22 cellular contexts compared by ENCODE assay signal in genomic region chr5:143241892-143242291, GRCh38.
DNase-seq lines count a peak whose midpoint lies in the region; ATAC-seq, FAIRE-seq and TF ChIP-seq lines count a peak whose summit lies in the region.
"Had no signal": no experiment of that assay in that cellular context is flagged by ENCODE, and none has a peak within 500 bp of the region (broad histone marks: within the 10 kb centered on the region; RNA-seq: fewer than 3 reads in every experiment).

No MANE protein-coding gene starts in this region.

- no peak overlapping the region for H4K91ac ChIP-seq in mesenchymal stem cell (ENCODE audit: low read length)

- H3K79me2 ChIP-seq in endothelial cell of umbilical vein (ENCODE audit: control insufficient read depth, insufficient read depth, low read length), result no peaks in the 10 kb centered on the region
- H3K79me2 ChIP-seq: hepatocyte had no signal

- H3K4me3 Mint-ChIP-seq in progenitor cell of endocrine pancreas (ENCODE audit: low read depth), result no peak overlapping the region
- H3K4me3 Mint-ChIP-seq: activated CD8-positive, alpha-beta T cell treated with anti-CD3 and anti-CD28 coated beads for 36 hours; activated naive CD4-positive, alpha-beta T cell treated with anti-CD3 and anti-CD28 coated beads for 36 hours; CD8-positive, alpha-beta T cell; WTC11 had no signal

- H2BK120ac ChIP-seq in mesenchymal stem cell (ENCODE audit: low read depth, low read length), result no peak overlapping the region

- H3K9me3 ChIP-seq in endothelial cell of umbilical vein (replicated peaks; ENCODE audit: control insufficient read depth, insufficient read depth, low read length) (no peaks in the 10 kb centered on the region), mesenchymal stem cell (ENCODE audit: control insufficient read depth, low read length) (no peaks in the 10 kb centered on the region)
- H3K9me3 ChIP-seq: lower lobe of right lung, SJSA1 had no signal

- H4K8ac ChIP-seq in mesenchymal stem cell (ENCODE audit: low read length), result no peak overlapping the region

- DNase-seq in EL (peak; percentile 53), LHCN-M2 (ENCODE audit: low read depth) (peak; percentile 26), endothelial cell of umbilical vein (ENCODE audit: low read depth, low spot score) (peak; percentile 46), mesenchymal stem cell (peak; percentile 54), progenitor cell of endocrine pancreas (ENCODE audit: low spot score, unreplicated experiment) (no peak), midbrain (lab: John Stamatoyannopoulos, UW) (no peak)
- DNase-seq: activated CD8-positive, alpha-beta T cell treated with anti-CD3 and anti-CD28 coated beads for 36 hours; activated naive CD4-positive, alpha-beta T cell treated with anti-CD3 and anti-CD28 coated beads for 36 hours; activated T-cell treated with anti-CD3 and anti-CD28 coated beads, Interleukin-2, amount 50 U/mL, for 1 hour; CD8-positive, alpha-beta T cell; central memory CD4-positive, alpha-beta T cell; effector memory CD4-positive, alpha-beta T cell; lower lobe of right lung; NCI-H2171 treated with DMSO at 0.1 percent for 48 hours; NCI-H82; stimulated activated CD8-positive, alpha-beta memory T cell treated with anti-CD3 and anti-CD28 coated beads, Interleukin-4, amount 100 ng/mL, for 48 hours; substantia nigra had no signal

- H3K27me3 ChIP-seq in endothelial cell of umbilical vein (ENCODE audit: control insufficient read depth in 2 of 2, insufficient read depth in 2 of 2, low read length in 2 of 2), result no peaks in the 10 kb centered on the region
- H3K27me3 ChIP-seq in mesenchymal stem cell (ENCODE audit: control insufficient read depth in 1 of 2, insufficient read depth in 1 of 2, low read length in 2 of 2), result no peaks in the 10 kb centered on the region
- H3K27me3 ChIP-seq: hepatocyte, SJSA1 had no signal

- no peak overlapping the region for H2BK15ac ChIP-seq in mesenchymal stem cell (ENCODE audit: low read depth, poor library complexity, severe bottlenecking)

- H3K36me3 Mint-ChIP-seq in progenitor cell of endocrine pancreas (ENCODE audit: insufficient read depth), result no peaks in the 10 kb centered on the region
- H3K36me3 Mint-ChIP-seq: CD8-positive, alpha-beta T cell; WTC11 had no signal

- TF ChIP-seq POLR2A in endothelial cell of umbilical vein (IDR thresholded peaks at IDR 0.05; ENCODE audit: low read depth, low read length), result no peak

- H3K9ac ChIP-seq in endothelial cell of umbilical vein (replicated peaks; ENCODE audit: extremely low read depth, insufficient read depth, low read length), result no peak overlapping the region
- peak overlapping the region; percentile 44 for H3K9ac ChIP-seq in mesenchymal stem cell (ENCODE audit: low read length)

- ATAC-seq in GM21423 (IDR thresholded peaks at IDR 0.05; ENCODE audit: unreplicated experiment), result no peak
- no peak for ATAC-seq in GM21737 (IDR thresholded peaks at IDR 0.05; ENCODE audit: unreplicated experiment)
- ATAC-seq: activated CD8-positive, alpha-beta T cell treated with anti-CD3 and anti-CD28 coated beads for 36 hours; CD8-positive, alpha-beta T cell; lower lobe of right lung; WTC11 had no signal

- H3K4me1 ChIP-seq in endothelial cell of umbilical vein (ENCODE audit: control insufficient read depth, extremely low read depth, insufficient read depth, low read length), result peaks cover 30% of the 10 kb centered on the region
- peaks cover 17% of the 10 kb centered on the region for H3K4me1 ChIP-seq in mesenchymal stem cell (ENCODE audit: control insufficient read depth, insufficient read depth, low read depth, low read length)

- no peak for FAIRE-seq in endothelial cell of umbilical vein (lab: Jason Lieb, UNC)

- H3K4me3 ChIP-seq in endothelial cell of umbilical vein (replicated peaks in 1 of 3; ENCODE audit: insufficient read depth in 1 of 3, low read depth in 1 of 3, low read length in 3 of 3) (no peak overlapping the region), mesenchymal stem cell (ENCODE audit: insufficient read depth in 1 of 2, low read depth in 1 of 2, low read length in 2 of 2) (peak overlapping the region in 1 of 2 experiments; percentile 39)
- H3K4me3 ChIP-seq: hepatocyte, lower lobe of right lung, SJSA1 had no signal

- H2BK5ac ChIP-seq in mesenchymal stem cell (ENCODE audit: low read depth, low read length, poor library complexity, severe bottlenecking), result no peak overlapping the region

- no peak overlapping the region for H3K27ac Mint-ChIP-seq in progenitor cell of endocrine pancreas
- H3K27ac Mint-ChIP-seq: activated CD8-positive, alpha-beta T cell treated with anti-CD3 and anti-CD28 coated beads for 36 hours; activated naive CD4-positive, alpha-beta T cell treated with anti-CD3 and anti-CD28 coated beads for 36 hours; CD8-positive, alpha-beta T cell; WTC11 had no signal

- POLR2A ChIA-PET in endothelial cell of umbilical vein (lab: Charles Lee), result no interaction called here

- peaks cover 2% of the 10 kb centered on the region for H3K4me1 Mint-ChIP-seq in progenitor cell of endocrine pancreas (ENCODE audit: low read depth)

- H3K27ac ChIP-seq in endothelial cell of umbilical vein (ENCODE audit: insufficient read depth, low read depth, low read length) (no peak overlapping the region), mesenchymal stem cell (ENCODE audit: low read length, poor library complexity, severe bottlenecking) (no peak overlapping the region)
- H3K27ac ChIP-seq: hepatocyte, lower lobe of right lung had no signal

- CTCF ChIA-PET in endothelial cell of umbilical vein (lab: Charles Lee), result no interaction called here

- no peak overlapping the region for H3K23ac ChIP-seq in mesenchymal stem cell (ENCODE audit: low read length in 2 of 2)

- no peaks in the 10 kb centered on the region for H3K9me1 ChIP-seq in endothelial cell of umbilical vein (replicated peaks; ENCODE audit: control insufficient read depth, extremely low read depth, insufficient read depth, low read length)

- dilution Hi-C loops in endothelial cell of umbilical vein (cut with MboI; ENCODE audit: extremely low pct_ligation_motif_present, low sequenced_read_pairs), result no loop called here

- no peak overlapping the region for H3K4ac ChIP-seq in mesenchymal stem cell (ENCODE audit: low read depth in 1 of 2, low read length in 2 of 2)

- H3K9me3 Mint-ChIP-seq in progenitor cell of endocrine pancreas (ENCODE audit: low read depth), result peaks cover 9% of the 10 kb centered on the region
- H3K9me3 Mint-ChIP-seq: activated CD8-positive, alpha-beta T cell treated with anti-CD3 and anti-CD28 coated beads for 36 hours; CD8-positive, alpha-beta T cell had no signal

- WGBS in mesenchymal stem cell, result 4% methylated on average over 1 of the region's 1 CpG

- H2AFZ ChIP-seq in endothelial cell of umbilical vein (ENCODE audit: low read depth, low read length) (no peak overlapping the region), mesenchymal stem cell (ENCODE audit: low read depth, low read length) (no peak overlapping the region)
- H2AFZ ChIP-seq: hepatocyte had no signal

- H3K18ac ChIP-seq in mesenchymal stem cell (ENCODE audit: low read depth in 1 of 2, low read length in 2 of 2), result no peak overlapping the region

- H3K14ac ChIP-seq in mesenchymal stem cell (ENCODE audit: low read length in 2 of 2), result no peak overlapping the region

- H2AK5ac ChIP-seq in mesenchymal stem cell (ENCODE audit: low read length, severe bottlenecking), result no peak overlapping the region

- BruUV-seq in endothelial cell of umbilical vein (replicated peaks; lab: Mats Ljungman, UMichigan), result no TSS peak

- no peaks in the 10 kb centered on the region for H4K20me1 ChIP-seq in endothelial cell of umbilical vein (replicated peaks; ENCODE audit: control insufficient read depth, extremely low read depth, insufficient read depth, low read length)

- no peak overlapping the region for H2BK12ac ChIP-seq in mesenchymal stem cell (ENCODE audit: low read length in 2 of 2)

- H3K4me2 ChIP-seq in endothelial cell of umbilical vein (ENCODE audit: insufficient read depth, low read length) (peak overlapping the region; percentile 21), mesenchymal stem cell (ENCODE audit: low read length, poor library complexity, severe bottlenecking) (no peak overlapping the region)
- H3K4me2 ChIP-seq: hepatocyte had no signal

- peaks cover 18% of the 10 kb centered on the region for H3K27me3 Mint-ChIP-seq in progenitor cell of endocrine pancreas
- H3K27me3 Mint-ChIP-seq: activated CD8-positive, alpha-beta T cell treated with anti-CD3 and anti-CD28 coated beads for 36 hours had no signal

- intact Hi-C loops in endothelial cell of umbilical vein (cut with micrococcal nuclease), result no loop called here

- TF ChIP-seq CTCF in endothelial cell of umbilical vein (IDR thresholded peaks at IDR 0.05; ENCODE audit: extremely low read depth in 1 of 2, insufficient read depth in 1 of 2, low read depth in 1 of 2, low read length in 2 of 2) (no peak), progenitor cell of endocrine pancreas (IDR thresholded peaks at IDR 0.05; ENCODE audit: unreplicated experiment) (no peak)

- peaks cover 2% of the 10 kb centered on the region for H3K79me1 ChIP-seq in mesenchymal stem cell (replicated peaks; ENCODE audit: low read length, poor library complexity, severe bottlenecking)

- H3K36me3 ChIP-seq in endothelial cell of umbilical vein (ENCODE audit: control insufficient read depth in 2 of 2, extremely low read depth in 1 of 2, insufficient read depth in 2 of 2, low read length in 2 of 2) (no peaks in the 10 kb centered on the region), mesenchymal stem cell (ENCODE audit: control insufficient read depth in 1 of 2, insufficient read depth in 2 of 2, low read depth in 1 of 2, low read length in 2 of 2) (no peaks in the 10 kb centered on the region)
- H3K36me3 ChIP-seq: lower lobe of right lung, SJSA1 had no signal

TF ChIP-seq in endothelial cell of umbilical vein, 7 proteins besides CTCF, POLR2A, EP300 and RAD21:
- TF ChIP-seq POLR2AphosphoS5 (IDR thresholded peaks at IDR 0.05; ENCODE audit: insufficient read depth, low read depth, low read length) (no peak), JUN (IDR thresholded peaks at IDR 0.05; ENCODE audit: borderline replicate concordance, insufficient read depth, insufficient read length, low read depth) (peak; percentile 69), GATA2 (IDR thresholded peaks at IDR 0.05; ENCODE audit: insufficient read depth, insufficient read length, low read depth, low read length) (no peak), EZH2 (IDR thresholded peaks at IDR 0.05; ENCODE audit: borderline replicate concordance, low read depth, low read length, severe bottlenecking) (no peak), FOS (IDR thresholded peaks at IDR 0.05; ENCODE audit: borderline replicate concordance, insufficient read depth, low read length) (peak; percentile 87)
TF ChIP-seq in endothelial cell of umbilical vein: peak in this region for 2.

Comparison
In these comparisons a context has a peak if more than half of its experiments do, and no peak if none do; other contexts are left out.
1. DNase-seq: peak in EL (single experiment), LHCN-M2 (single experiment), endothelial cell of umbilical vein (single experiment) and mesenchymal stem cell (single experiment); none in progenitor cell of endocrine pancreas (single experiment) and midbrain (single experiment).